In the genomic region with DNA sequence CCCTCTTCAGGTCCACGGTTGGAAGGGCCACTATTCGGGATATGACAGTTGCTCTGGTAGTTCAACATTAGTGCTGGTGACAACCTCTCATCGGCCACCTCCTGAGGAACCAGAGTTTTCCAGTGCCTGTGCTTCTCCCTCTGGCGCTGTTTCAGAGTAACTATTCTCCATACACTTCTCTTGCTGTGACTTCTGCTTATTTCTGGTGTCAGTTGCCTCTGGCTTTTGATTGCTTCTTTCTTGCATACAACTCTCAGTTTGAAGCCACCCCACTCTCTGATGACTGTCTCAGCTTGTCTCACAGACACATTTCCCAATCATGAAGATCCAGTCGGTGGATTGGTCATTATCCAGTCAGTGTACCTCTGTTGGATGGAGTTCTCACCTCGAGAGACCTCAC, we compare ENCODE assay signal across 24 cellular contexts. TPM values are rescaled to one million over a fixed set of nuclear protein-coding genes. Genes with fewer than 3 reads are reported as not detected.
"Had no signal": no experiment of that assay in that cellular context is flagged by ENCODE, and none has a peak within 500 bp of the region (broad histone marks: within the 10 kb centered on the region; RNA-seq: fewer than 3 reads in every experiment).

No MANE protein-coding gene starts in this region.

- H3K4me3 ChIP-seq: adrenal gland, breast epithelium, coronary artery, gastroesophageal sphincter, heart left ventricle had no signal

- H3K79me2 ChIP-seq: parathyroid adenoma had no signal

- H3K9me3 Mint-ChIP-seq: activated CD4-positive, alpha-beta T cell treated with anti-CD3 and anti-CD28 coated beads, Interleukin-2, amount 10 ng/mL, durations not matched to agents 24 days and 14 days; activated T-cell treated with anti-CD3 and anti-CD28 coated beads, Interleukin-2, amount 50 U/mL, for 72 hours; natural killer cell treated with Interleukin-12 subunit alpha and Interleukin-12 subunit beta and Interleukin-15 and Interleukin-18, amount 100 ng/mL, for 72 hours; T-cell had no signal

- H3K27ac Mint-ChIP-seq: activated CD4-positive, alpha-beta T cell treated with anti-CD3 and anti-CD28 coated beads, Interleukin-2, amount 10 ng/mL, durations not matched to agents 24 days and 14 days; activated T-cell treated with anti-CD3 and anti-CD28 coated beads, Interleukin-2, amount 50 U/mL, for 72 hours; natural killer cell treated with Interleukin-12 subunit alpha and Interleukin-12 subunit beta and Interleukin-15 and Interleukin-18, amount 100 ng/mL, for 72 hours; T-cell had no signal

- H3K9ac ChIP-seq: parathyroid adenoma had no signal

- H3K27me3 ChIP-seq: adrenal gland, breast epithelium had no signal

- ATAC-seq: activated T-cell treated with anti-CD3 and anti-CD28 coated beads, Interleukin-2, amount 50 U/mL, for 72 hours; esophagus mucosa; gastroesophageal sphincter; left ventricle myocardium superior; natural killer cell treated with Interleukin-12 subunit alpha and Interleukin-12 subunit beta and Interleukin-15 and Interleukin-18, amount 100 ng/mL, for 72 hours; T-cell had no signal

- H3K36me3 ChIP-seq: adrenal gland, breast epithelium, gastroesophageal sphincter, heart left ventricle had no signal

- H3K4me1 ChIP-seq: adrenal gland, breast epithelium, gastroesophageal sphincter had no signal

- H3K4me3 Mint-ChIP-seq: activated CD4-positive, alpha-beta T cell treated with anti-CD3 and anti-CD28 coated beads, Interleukin-2, amount 10 ng/mL, durations not matched to agents 24 days and 14 days; activated T-cell treated with anti-CD3 and anti-CD28 coated beads, Interleukin-2, amount 50 U/mL, for 72 hours; natural killer cell treated with Interleukin-12 subunit alpha and Interleukin-12 subunit beta and Interleukin-15 and Interleukin-18, amount 100 ng/mL, for 72 hours; T-cell had no signal

- DNase-seq: activated CD4-positive, alpha-beta T cell treated with anti-CD3 and anti-CD28 coated beads, Interleukin-2, amount 10 ng/mL, durations not matched to agents 24 days and 14 days; activated CD4-positive, CD25-positive, alpha-beta regulatory T cell; activated CD8-positive, alpha-beta memory T cell treated with anti-CD3 and anti-CD28 coated beads for 24 hours; activated CD8-positive, alpha-beta memory T cell treated with anti-CD3 and anti-CD28 coated beads, Interleukin-2, amount 50 U/mL, for 48 hours; activated effector memory CD4-positive, alpha-beta T cell treated with anti-CD3 and anti-CD28 coated beads, Interleukin-2, amount 50 U/mL, for 16 hours; activated naive CD4-positive, alpha-beta T cell treated with anti-CD3 and anti-CD28 coated beads, Interleukin-2, amount 50 U/mL, for 16 hours; activated T-cell treated with anti-CD3 and anti-CD28 coated beads, Interleukin-2, amount 50 U/mL, for 72 hours; heart left ventricle; left ventricle myocardium superior; mesenchymal stem cell; stimulated activated CD8-positive, alpha-beta memory T cell treated with anti-CD3 and anti-CD28 coated beads, Interleukin-4, amount 100 ng/mL, for 48 hours; stimulated activated naive CD4-positive, alpha-beta T cell; T-cell had no signal

- H3K27ac ChIP-seq: breast epithelium, gastroesophageal sphincter, parathyroid adenoma had no signal

- H3K36me3 Mint-ChIP-seq: natural killer cell treated with Interleukin-12 subunit alpha and Interleukin-12 subunit beta and Interleukin-15 and Interleukin-18, amount 100 ng/mL, for 72 hours; T-cell had no signal

- H3K9me3 ChIP-seq: adrenal gland, breast epithelium, gastroesophageal sphincter, heart left ventricle had no signal

- H2AFZ ChIP-seq: parathyroid adenoma had no signal

RNA-seq across cellular contexts. Expression of a gene that starts 3.4 kb away (rescaled TPM):
- total RNA-seq: activated CD4-positive, alpha-beta T cell treated with anti-CD3 and anti-CD28 coated beads, Interleukin-2, amount 10 ng/mL, durations not matched to agents 24 days and 14 days; activated T-cell treated with anti-CD3 and anti-CD28 coated beads, Interleukin-2, amount 50 U/mL, for 72 hours; astrocyte; breast epithelium; esophagus mucosa; gastroesophageal sphincter; heart left ventricle; kidney epithelial cell; left ventricle myocardium superior; natural killer cell treated with Interleukin-12 subunit alpha and Interleukin-12 subunit beta and Interleukin-15 and Interleukin-18, amount 100 ng/mL, for 72 hours; renal cortical epithelial cell; T-cell; ureter had no signal
- polyA plus RNA-seq: heart left ventricle had no signal

RNA-seq across cellular contexts. Expression of a gene that starts 17.9 kb away (rescaled TPM):
- total RNA-seq: activated CD4-positive, alpha-beta T cell treated with anti-CD3 and anti-CD28 coated beads, Interleukin-2, amount 10 ng/mL, durations not matched to agents 24 days and 14 days; kidney epithelial cell; renal cortical epithelial cell had no signal

RNA-seq across cellular contexts. Expression of a gene that starts 20.5 kb away (rescaled TPM):
- total RNA-seq: activated CD4-positive, alpha-beta T cell treated with anti-CD3 and anti-CD28 coated beads, Interleukin-2, amount 10 ng/mL, durations not matched to agents 24 days and 14 days; activated T-cell treated with anti-CD3 and anti-CD28 coated beads, Interleukin-2, amount 50 U/mL, for 72 hours; adrenal gland; astrocyte; breast epithelium; esophagus mucosa; gastroesophageal sphincter; heart left ventricle; kidney epithelial cell; left ventricle myocardium superior; renal cortical epithelial cell; T-cell; ureter had no signal
- polyA plus RNA-seq: adrenal gland, heart left ventricle had no signal
